In the genomic region with DNA sequence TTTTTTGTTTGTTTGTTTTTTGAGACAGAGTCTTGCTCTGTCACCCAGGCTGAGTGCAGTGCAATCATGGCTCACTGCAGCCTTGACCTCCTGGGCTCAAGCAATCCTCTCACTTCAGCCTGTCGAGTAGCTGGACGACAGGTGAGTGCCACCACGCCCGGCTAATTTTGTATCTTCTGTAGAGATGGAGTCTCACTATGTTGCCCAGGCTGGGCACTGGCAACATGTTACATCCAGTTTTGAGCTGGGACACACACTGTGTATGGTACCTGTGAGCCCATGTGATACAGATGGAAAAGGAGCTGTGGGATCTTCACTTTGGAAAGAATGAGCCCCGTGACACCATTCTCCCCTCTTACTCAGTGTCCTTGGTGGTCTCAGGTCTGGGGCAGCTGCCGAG, we compare ENCODE assay signal across 1 cellular context.
TF ChIP-seq lines count a peak whose summit lies in the region.

No MANE protein-coding gene starts in this region.

TF ChIP-seq in WTC11, 78 proteins besides CTCF, POLR2A, EP300 and RAD21:
- TF ChIP-seq, protein P1, sequence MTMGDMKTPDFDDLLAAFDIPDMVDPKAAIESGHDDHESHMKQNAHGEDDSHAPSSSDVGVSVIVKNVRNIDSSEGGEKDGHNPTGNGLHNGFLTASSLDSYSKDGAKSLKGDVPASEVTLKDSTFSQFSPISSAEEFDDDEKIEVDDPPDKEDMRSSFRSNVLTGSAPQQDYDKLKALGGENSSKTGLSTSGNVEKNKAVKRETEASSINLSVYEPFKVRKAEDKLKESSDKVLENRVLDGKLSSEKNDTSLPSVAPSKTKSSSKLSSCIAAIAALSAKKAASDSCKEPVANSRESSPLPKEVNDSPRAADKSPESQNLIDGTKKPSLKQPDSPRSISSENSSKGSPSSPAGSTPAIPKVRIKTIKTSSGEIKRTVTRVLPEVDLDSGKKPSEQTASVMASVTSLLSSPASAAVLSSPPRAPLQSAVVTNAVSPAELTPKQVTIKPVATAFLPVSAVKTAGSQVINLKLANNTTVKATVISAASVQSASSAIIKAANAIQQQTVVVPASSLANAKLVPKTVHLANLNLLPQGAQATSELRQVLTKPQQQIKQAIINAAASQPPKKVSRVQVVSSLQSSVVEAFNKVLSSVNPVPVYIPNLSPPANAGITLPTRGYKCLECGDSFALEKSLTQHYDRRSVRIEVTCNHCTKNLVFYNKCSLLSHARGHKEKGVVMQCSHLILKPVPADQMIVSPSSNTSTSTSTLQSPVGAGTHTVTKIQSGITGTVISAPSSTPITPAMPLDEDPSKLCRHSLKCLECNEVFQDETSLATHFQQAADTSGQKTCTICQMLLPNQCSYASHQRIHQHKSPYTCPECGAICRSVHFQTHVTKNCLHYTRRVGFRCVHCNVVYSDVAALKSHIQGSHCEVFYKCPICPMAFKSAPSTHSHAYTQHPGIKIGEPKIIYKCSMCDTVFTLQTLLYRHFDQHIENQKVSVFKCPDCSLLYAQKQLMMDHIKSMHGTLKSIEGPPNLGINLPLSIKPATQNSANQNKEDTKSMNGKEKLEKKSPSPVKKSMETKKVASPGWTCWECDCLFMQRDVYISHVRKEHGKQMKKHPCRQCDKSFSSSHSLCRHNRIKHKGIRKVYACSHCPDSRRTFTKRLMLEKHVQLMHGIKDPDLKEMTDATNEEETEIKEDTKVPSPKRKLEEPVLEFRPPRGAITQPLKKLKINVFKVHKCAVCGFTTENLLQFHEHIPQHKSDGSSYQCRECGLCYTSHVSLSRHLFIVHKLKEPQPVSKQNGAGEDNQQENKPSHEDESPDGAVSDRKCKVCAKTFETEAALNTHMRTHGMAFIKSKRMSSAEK (CRISPR knock-in tag; IDR thresholded peaks at IDR 0.05; ENCODE audit: borderline replicate concordance): no peak
- TF ChIP-seq RELA (CRISPR knock-in tag; IDR thresholded peaks at IDR 0.05; ENCODE audit: borderline replicate concordance) (no peak), ZNF121 (CRISPR knock-in tag; IDR thresholded peaks at IDR 0.05) (peak; percentile 96)
